ENCODE assay signal across 16 cellular contexts in the genomic region with DNA sequence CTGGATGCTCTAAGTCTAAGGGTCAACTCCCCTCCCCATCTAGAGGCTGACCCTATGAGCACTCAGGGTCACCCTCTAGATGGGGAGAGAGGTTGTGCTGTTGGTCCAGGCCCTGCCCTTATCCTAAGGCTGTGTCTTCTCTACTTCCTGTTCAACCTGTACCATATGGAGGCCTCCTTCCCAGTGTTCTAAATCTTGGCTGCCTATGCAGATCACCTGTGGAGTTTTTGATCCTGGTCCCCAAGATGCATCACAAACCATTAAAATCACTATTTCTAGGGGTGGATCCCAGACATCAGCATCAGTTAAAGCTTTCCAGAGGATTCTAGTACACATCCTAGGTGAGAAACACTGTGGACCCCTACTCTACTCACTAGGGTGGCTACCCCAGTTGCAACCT. TPM values are rescaled to one million over a fixed set of nuclear protein-coding genes. Genes with fewer than 3 reads are reported as not detected.
DNase-seq lines count a peak whose midpoint lies in the region; ATAC-seq, FAIRE-seq and TF ChIP-seq lines count a peak whose summit lies in the region.
"Had no signal": no experiment of that assay in that cellular context is flagged by ENCODE, and none has a peak within 500 bp of the region (broad histone marks: within the 10 kb centered on the region; RNA-seq: fewer than 3 reads in every experiment).

No MANE protein-coding gene starts in this region.

- no peaks in the 10 kb centered on the region for H4K20me1 ChIP-seq in hepatocyte (ENCODE audit: insufficient read depth, poor library complexity, severe bottlenecking)

- TF ChIP-seq POLR2A in GM12892 (IDR thresholded peaks at IDR 0.05; ENCODE audit: low read depth, low read length), result no peak

- DNase-seq in cerebellar cortex (ENCODE audit: low spot score) (peak; percentile 65), hepatocyte (ENCODE audit: low spot score) (no peak), mucosa of descending colon (no peak), type B pancreatic cell (ENCODE audit: extremely low spot score, unreplicated experiment) (no peak), NCI-H146 (lab: John Stamatoyannopoulos, UW) (no peak), GM12892 (ENCODE audit: insufficient read length) (no peak), NCI-H446 (lab: John Stamatoyannopoulos, UW) (no peak)
- DNase-seq: BE2C; CD4-positive, alpha-beta memory T cell; DMS79 treated with DMSO at 0.1 percent for 48 hours; EL; GDM1; H7 had no signal

- H3K36me3 ChIP-seq in hepatocyte (replicated peaks; ENCODE audit: insufficient read depth, low read depth), result no peaks in the 10 kb centered on the region
- no peaks in the 10 kb centered on the region for H3K36me3 ChIP-seq in mucosa of descending colon (ENCODE audit: low read depth)
- H3K36me3 ChIP-seq: BE2C had no signal

- ATAC-seq in mucosa of descending colon, result peak; percentile 37
- ATAC-seq: A549 had no signal

- peak overlapping the region; percentile 59 for H3K27ac ChIP-seq in hepatocyte
- H3K27ac ChIP-seq: A549, C4-2B had no signal

- no peaks in the 10 kb centered on the region for H3K27me3 Mint-ChIP-seq in type B pancreatic cell
- H3K27me3 Mint-ChIP-seq: IgD-negative memory B cell had no signal

- peak overlapping the region; percentile 58 for H3K27ac Mint-ChIP-seq in type B pancreatic cell
- H3K27ac Mint-ChIP-seq: CD4-positive, alpha-beta memory T cell had no signal

- H3K4me1 ChIP-seq in hepatocyte (ENCODE audit: insufficient read depth), result peaks cover 27% of the 10 kb centered on the region
- H3K4me1 ChIP-seq in mucosa of descending colon (ENCODE audit: low read depth), result peaks cover 5% of the 10 kb centered on the region
- H3K4me1 ChIP-seq: A549, BE2C had no signal

- TF ChIP-seq CTCF in hepatocyte (IDR thresholded peaks at IDR 0.05; ENCODE audit: poor library complexity) (no peak), mucosa of descending colon (IDR thresholded peaks at IDR 0.05) (no peak), type B pancreatic cell (conservative IDR thresholded peaks at IDR 0.05) (no peak)

- H3K79me2 ChIP-seq in hepatocyte, result peaks cover 91% of the 10 kb centered on the region

- H2AFZ ChIP-seq in hepatocyte, result no peak overlapping the region

- no peak overlapping the region for H3K4me3 ChIP-seq in hepatocyte
- H3K4me3 ChIP-seq in mucosa of descending colon, result no peak overlapping the region
- H3K4me3 ChIP-seq: A549 had no signal

- H3K36me3 Mint-ChIP-seq in type B pancreatic cell, result peaks cover 11% of the 10 kb centered on the region
- H3K36me3 Mint-ChIP-seq: CD4-positive, alpha-beta memory T cell; IgD-negative memory B cell had no signal

- H3K9me3 ChIP-seq in hepatocyte (ENCODE audit: low read depth), result no peaks in the 10 kb centered on the region
- no peaks in the 10 kb centered on the region for H3K9me3 ChIP-seq in mucosa of descending colon
- H3K9me3 ChIP-seq: A549, BE2C had no signal

- peak overlapping the region; percentile 50 for H3K4me2 ChIP-seq in hepatocyte
- H3K4me2 ChIP-seq: A549 had no signal

- FAIRE-seq in GM12892 (lab: Jason Lieb, UNC), result no peak
- FAIRE-seq: A549 had no signal

- peaks cover 67% of the 10 kb centered on the region for H3K4me1 Mint-ChIP-seq in type B pancreatic cell (ENCODE audit: unreplicated experiment)
- H3K4me1 Mint-ChIP-seq: CD4-positive, alpha-beta memory T cell had no signal

- no peaks in the 10 kb centered on the region for H3K27me3 ChIP-seq in hepatocyte
- H3K27me3 ChIP-seq: BE2C had no signal

- peaks cover 10% of the 10 kb centered on the region for H3K9me3 Mint-ChIP-seq in type B pancreatic cell

- intact Hi-C loops in mucosa of descending colon (cut with DNase I, micrococcal nuclease), result no loop called here

- no peak overlapping the region for H3K4me3 Mint-ChIP-seq in type B pancreatic cell
- H3K4me3 Mint-ChIP-seq: CD4-positive, alpha-beta memory T cell; IgD-negative memory B cell had no signal

- no peaks in the 10 kb centered on the region for H3K9me2 ChIP-seq in hepatocyte (replicated peaks; ENCODE audit: insufficient read depth)

RNA-seq across cellular contexts. Expression of a gene that starts 26.2 kb away (rescaled TPM):
- total RNA-seq in hepatocyte, result 23.6 and 28.6 TPM in 2 replicates
- 18.7 and 21.2 TPM in 2 replicates for polyA plus RNA-seq in hepatocyte
- 10 to 100 TPM; 29.3 to 93.8 (median 67.7) TPM for total RNA-seq in mucosa of descending colon
- 62.4 and 96.6 TPM in 2 replicates for total RNA-seq in type B pancreatic cell (ENCODE audit: low replicate concordance)
- polyA plus RNA-seq in GM12892 (2012; ENCODE audit: missing spikeins), result 14.4 TPM
